Comparison of ENCODE assay signal across 25 cellular contexts in the genomic region with DNA sequence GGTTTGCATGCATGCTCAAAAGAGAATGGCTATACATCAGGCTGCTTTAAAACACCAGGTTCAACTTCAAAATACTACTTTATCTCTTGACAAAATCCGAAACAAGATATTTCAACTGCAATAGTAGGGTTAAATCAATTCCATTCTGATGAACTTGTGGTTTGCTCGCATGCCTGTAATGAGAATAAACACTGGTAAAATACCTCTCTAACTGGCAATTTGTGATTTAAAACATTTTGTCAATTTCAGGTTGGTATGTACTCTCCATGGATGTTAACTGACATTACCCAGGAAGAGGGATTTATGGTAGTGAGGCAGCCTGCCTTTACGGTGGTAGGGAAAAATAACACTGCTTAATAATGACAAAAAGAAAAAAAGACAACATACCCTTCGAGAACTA.
"Had no signal": no experiment of that assay in that cellular context is flagged by ENCODE, and none has a peak within 500 bp of the region (broad histone marks: within the 10 kb centered on the region; RNA-seq: fewer than 3 reads in every experiment).

No MANE protein-coding gene starts in this region.

- H3K4me1 ChIP-seq: esophagus squamous epithelium, gastrocnemius medialis, pancreas, upper lobe of left lung had no signal

- H3K36me3 ChIP-seq: gastrocnemius medialis, pancreas, right lobe of liver, thyroid gland had no signal

- H3K9me3 ChIP-seq: esophagus squamous epithelium, gastrocnemius medialis, mucosa of descending colon, neutrophil, pancreas, right lobe of liver, thyroid gland, upper lobe of left lung had no signal

- H3K27me3 Mint-ChIP-seq: memory B cell; naive B cell; stimulated activated naive CD8-positive, alpha-beta T cell treated with anti-CD3 and anti-CD28 coated beads, Interleukin-15, amount 100 ng/mL, for 72 hours had no signal

- H3K36me3 Mint-ChIP-seq: naive B cell; natural killer cell treated with Interleukin-12 subunit alpha and Interleukin-12 subunit beta and Interleukin-15 and Interleukin-18, amount 100 ng/mL, for 72 hours had no signal

- H3K27me3 ChIP-seq: esophagus squamous epithelium, gastrocnemius medialis, neutrophil, pancreas, right lobe of liver, thyroid gland, upper lobe of left lung had no signal

- DNase-seq: effector CD8-positive, alpha-beta T cell; erythroblast; esophagus squamous epithelium; gastrocnemius medialis; head of caudate nucleus; kidney; mucosa of descending colon; naive B cell; pancreas; right lobe of liver; stimulated activated CD4-positive, alpha-beta T cell treated with anti-CD3 and anti-CD28 coated beads, Interleukin-12 subunit alpha, Interleukin-12 subunit beta, amount 100 ng/mL, for 4 hours; stimulated activated CD4-positive, alpha-beta T cell treated with anti-CD3 and anti-CD28 coated beads, Interleukin-1b, Interleukin-23, amount 100 ng/mL, for 48 hours; stimulated activated CD4-positive, alpha-beta T cell treated with anti-CD3 and anti-CD28 coated beads, Interleukin-4, amount 100 ng/mL, for 1 hour; stimulated activated CD8-positive, alpha-beta memory T cell treated with anti-CD3 and anti-CD28 coated beads, Interleukin-4, amount 100 ng/mL, for 48 hours; stimulated activated naive CD4-positive, alpha-beta T cell; stimulated activated naive CD8-positive, alpha-beta T cell treated with anti-CD3 and anti-CD28 coated beads, Interleukin-15, amount 100 ng/mL, for 72 hours; thyroid gland; upper lobe of left lung had no signal

- H3K4me2 ChIP-seq: smooth muscle cell had no signal

- H3K27ac Mint-ChIP-seq: memory B cell; naive B cell; natural killer cell treated with Interleukin-12 subunit alpha and Interleukin-12 subunit beta and Interleukin-15 and Interleukin-18, amount 100 ng/mL, for 72 hours; stimulated activated naive CD8-positive, alpha-beta T cell treated with anti-CD3 and anti-CD28 coated beads, Interleukin-15, amount 100 ng/mL, for 72 hours had no signal

- H3K9me3 Mint-ChIP-seq: natural killer cell treated with Interleukin-12 subunit alpha and Interleukin-12 subunit beta and Interleukin-15 and Interleukin-18, amount 100 ng/mL, for 72 hours; neural crest cell; stimulated activated naive CD8-positive, alpha-beta T cell treated with anti-CD3 and anti-CD28 coated beads, Interleukin-15, amount 100 ng/mL, for 72 hours had no signal

- H3K4me1 Mint-ChIP-seq: memory B cell; naive B cell; stimulated activated naive CD8-positive, alpha-beta T cell treated with anti-CD3 and anti-CD28 coated beads, Interleukin-15, amount 100 ng/mL, for 72 hours had no signal

- ATAC-seq: gastrocnemius medialis; left lobe of liver; mucosa of descending colon; natural killer cell treated with Interleukin-12 subunit alpha and Interleukin-12 subunit beta and Interleukin-15 and Interleukin-18, amount 100 ng/mL, for 72 hours; pancreas; right lobe of liver; stimulated activated naive CD8-positive, alpha-beta T cell treated with anti-CD3 and anti-CD28 coated beads, Interleukin-15, amount 100 ng/mL, for 72 hours had no signal

- H3K4me3 ChIP-seq: esophagus squamous epithelium, gastrocnemius medialis, lung, mucosa of descending colon, pancreas, right lobe of liver, smooth muscle cell, thyroid gland, upper lobe of left lung had no signal

- H3K4me3 Mint-ChIP-seq: memory B cell; naive B cell; natural killer cell treated with Interleukin-12 subunit alpha and Interleukin-12 subunit beta and Interleukin-15 and Interleukin-18, amount 100 ng/mL, for 72 hours; neural crest cell; stimulated activated naive CD8-positive, alpha-beta T cell treated with anti-CD3 and anti-CD28 coated beads, Interleukin-15, amount 100 ng/mL, for 72 hours had no signal

- H3K27ac ChIP-seq: esophagus squamous epithelium, gastrocnemius medialis, neutrophil, pancreas, right lobe of liver, thyroid gland, upper lobe of left lung had no signal
